Comparison of ENCODE assay signal across 8 cellular contexts in the genomic region with DNA sequence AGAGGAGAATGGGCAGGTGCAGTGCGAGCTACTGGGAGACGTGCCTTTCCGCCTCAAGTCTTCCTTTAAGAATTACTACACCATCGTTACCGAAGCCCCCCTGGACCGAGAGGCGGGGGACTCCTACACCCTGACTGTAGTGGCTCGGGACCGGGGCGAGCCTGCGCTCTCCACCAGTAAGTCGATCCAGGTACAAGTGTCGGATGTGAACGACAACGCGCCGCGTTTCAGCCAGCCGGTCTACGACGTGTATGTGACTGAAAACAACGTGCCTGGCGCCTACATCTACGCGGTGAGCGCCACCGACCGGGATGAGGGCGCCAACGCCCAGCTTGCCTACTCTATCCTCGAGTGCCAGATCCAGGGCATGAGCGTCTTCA. TPM values are rescaled to one million over a fixed set of nuclear protein-coding genes. Genes with fewer than 3 reads are reported as not detected.
DNase-seq lines count a peak whose midpoint lies in the region; ATAC-seq and TF ChIP-seq lines count a peak whose summit lies in the region.

No MANE protein-coding gene starts in this region.

- no peak overlapping the region for H2BK120ac ChIP-seq in H9 (ENCODE audit: low read depth, low read length, poor library complexity, severe bottlenecking)

- no peak overlapping the region for H3K23ac ChIP-seq in H9 (ENCODE audit: insufficient read length, low read depth, low read length)

- H3K79me1 ChIP-seq in H9 (ENCODE audit: insufficient read depth, low read depth, low read length, poor library complexity, severe bottlenecking): no peaks in the 10 kb centered on the region

- H2BK20ac ChIP-seq in H9 (ENCODE audit: low read depth, low read length, poor library complexity, severe bottlenecking): no peak overlapping the region

- H3K36me3 ChIP-seq in ectodermal cell (ENCODE audit: control insufficient read depth, insufficient read depth, low read length) (no peaks in the 10 kb centered on the region), neural progenitor cell (no peaks in the 10 kb centered on the region)

- H3K56ac ChIP-seq in H9 (ENCODE audit: insufficient read length, low read depth, low read length): no peak overlapping the region

- H3K18ac ChIP-seq in H9 (ENCODE audit: insufficient read length, low read depth, low read length): no peak overlapping the region

- H3K9me3 ChIP-seq in H9 (ENCODE audit: control insufficient read depth, low read depth, low read length): no peaks in the 10 kb centered on the region
- no peaks in the 10 kb centered on the region for H3K9me3 ChIP-seq in ectodermal cell (ENCODE audit: control insufficient read depth, low read length)
- H3K9me3 ChIP-seq in neural progenitor cell (ENCODE audit: low read depth): no peaks in the 10 kb centered on the region

- peaks cover 24% of the 10 kb centered on the region for H3F3A ChIP-seq in neural progenitor cell (ENCODE audit: low read depth)

- H4K91ac ChIP-seq in H9 (ENCODE audit: insufficient read length, low read depth, low read length): no peak overlapping the region

- CTCF ChIA-PET in AG04449 (lab: Yijun Ruan, JAX): interaction anchor here (1.8 kb wide), 1 partner anchor 8 kb away, joined by 5 read pairs; no protein-coding TSS in a partner anchor

- no peaks in the 10 kb centered on the region for H3K4me1 ChIP-seq in H9 (ENCODE audit: insufficient read depth, low read length)
- H3K4me1 ChIP-seq in ectodermal cell (ENCODE audit: control insufficient read depth, insufficient read depth, low read length): peaks cover 32% of the 10 kb centered on the region
- peaks cover 21% of the 10 kb centered on the region for H3K4me1 ChIP-seq in neural progenitor cell

- H3K9ac ChIP-seq in H9 (ENCODE audit: extremely low read depth, insufficient read length, low read length) (no peak overlapping the region), neural progenitor cell (no peak overlapping the region)

- H3T11ph ChIP-seq in H9 (ENCODE audit: low read length): no peak overlapping the region

- H4K8ac ChIP-seq in H9 (replicated peaks; ENCODE audit: insufficient read length, low read depth, low read length): no peak overlapping the region

- H3K4me2 ChIP-seq in H9 (ENCODE audit: insufficient read depth, insufficient read length, low read length) (peak overlapping the region; percentile 98), neural progenitor cell (peak overlapping the region; percentile 83)

- H3K27ac ChIP-seq in H9 (ENCODE audit: insufficient read length, low read depth, low read length) (no peak overlapping the region), ectodermal cell (ENCODE audit: insufficient read depth, low read depth, low read length, poor library complexity, severe bottlenecking) (no peak overlapping the region), neural progenitor cell (no peak overlapping the region)

- no peak overlapping the region for H2AK5ac ChIP-seq in H9 (ENCODE audit: insufficient read length, low read length)

- no peak for ATAC-seq in GM18858 (IDR thresholded peaks at IDR 0.05; ENCODE audit: unreplicated experiment)

- no peak overlapping the region for H2BK12ac ChIP-seq in H9 (ENCODE audit: insufficient read length, low read depth, low read length)

- H3K36me3 Mint-ChIP-seq in H9 (ENCODE audit: insufficient read depth in 1 of 3, low read depth in 3 of 3): peaks cover 0 to 6% (median 0%) of the 10 kb centered on the region in 3 experiments; a peak in 3 of 7 replicates
- no peaks in the 10 kb centered on the region for H3K36me3 Mint-ChIP-seq in neural progenitor cell

- peaks cover 64% of the 10 kb centered on the region for H3K23me2 ChIP-seq in H9 (ENCODE audit: insufficient read length, low read depth, low read length, poor library complexity, severe bottlenecking)

- H4K5ac ChIP-seq in H9 (ENCODE audit: insufficient read length, low read depth, low read length): no peak overlapping the region

- H3K4ac ChIP-seq in H9 (ENCODE audit: low read depth, low read length): no peak overlapping the region

- H3K4me1 Mint-ChIP-seq in H9 (peaks cover 57 to 59% of the 10 kb centered on the region in 2 experiments), neural progenitor cell (peaks cover 39% of the 10 kb centered on the region)

- H3K4me3 ChIP-seq in AG04449 (ENCODE audit: low read depth, low read length) (peak overlapping the region; percentile 38), ectodermal cell (ENCODE audit: insufficient read depth, low read depth, low read length) (peak overlapping the region; percentile 46), neural progenitor cell (peak overlapping the region; percentile 57)

- H3K4me3 Mint-ChIP-seq in H9 (peak overlapping the region; percentile 82 to 92), neural progenitor cell (peak overlapping the region; percentile 93)

- H3K27me3 Mint-ChIP-seq in H9 (ENCODE audit: low read depth): peaks cover 74% of the 10 kb centered on the region
- H3K27me3 Mint-ChIP-seq in neural progenitor cell (ENCODE audit: insufficient read depth, low read depth): peaks cover 39% of the 10 kb centered on the region

- H2AFZ ChIP-seq in H9 (ENCODE audit: low read length): no peak overlapping the region
- H2AFZ ChIP-seq in neural progenitor cell (replicated peaks): peak overlapping the region; percentile 84

- H3K79me2 ChIP-seq in H9 (ENCODE audit: insufficient read depth, low read length) (no peaks in the 10 kb centered on the region), neural progenitor cell (ENCODE audit: low read depth) (no peaks in the 10 kb centered on the region)

- no peak overlapping the region for H2BK5ac ChIP-seq in H9 (ENCODE audit: insufficient read length, low read length)

- DNase-seq in AG04449 (ENCODE audit: low read depth, low spot score) (no peak), H9 (no peak), neural progenitor cell (ENCODE audit: low spot score) (peak; percentile 67), NCI-H1436 treated with DMSO at 0.1 percent for 48 hours (lab: John Stamatoyannopoulos, UW) (no peak), DMS153 (lab: John Stamatoyannopoulos, UW) (no peak)
- no peak for DNase-seq in stimulated activated CD4-positive, alpha-beta T cell treated with anti-CD3 and anti-CD28 coated beads, Interleukin-2, amount 100 ng/mL, for 24 hours

- no CpG with 5 or more reads among the region's 32 CpGs for WGBS in H9 (ENCODE audit: extremely low coverage, insufficient read length, low lambda C conversion rate)
- WGBS in ectodermal cell, 2 experiments: 0 to 1% methylated on average over 32 of the region's 32 CpGs

- H3K9me3 Mint-ChIP-seq in H9 (peaks cover 0 to 6% of the 10 kb centered on the region in 2 experiments; a peak in 3 of 5 replicates), neural progenitor cell (no peaks in the 10 kb centered on the region)

- POLR2A ChIA-PET in AG04449 (lab: Yijun Ruan, JAX): no interaction called here

- TF ChIP-seq CTCF in AG04449 (IDR thresholded peaks at IDR 0.05; ENCODE audit: insufficient read depth, low read length, missing control alignments): no peak
- no peak for TF ChIP-seq CTCF in H9 (conservative IDR thresholded peaks at IDR 0.05)
- no peak for TF ChIP-seq CTCF in neural progenitor cell (IDR thresholded peaks at IDR 0.05)

- H4K20me1 ChIP-seq in H9 (ENCODE audit: control insufficient read depth, insufficient read depth, insufficient read length) (peaks cover 2% of the 10 kb centered on the region), neural progenitor cell (ENCODE audit: low read depth) (peaks cover 7% of the 10 kb centered on the region)

- H3K27me3 ChIP-seq in H9 (ENCODE audit: insufficient read depth, low read length) (peaks cover 38% of the 10 kb centered on the region; the same call in 1 of the 2 replicates), ectodermal cell (ENCODE audit: control insufficient read depth, insufficient read depth, low read length, poor library complexity, severe bottlenecking) (peaks cover 78% of the 10 kb centered on the region), neural progenitor cell (peaks cover 82% of the 10 kb centered on the region)

- H3K14ac ChIP-seq in H9 (ENCODE audit: insufficient read depth, low read length): no peak overlapping the region

- H2BK15ac ChIP-seq in H9 (ENCODE audit: low read depth, low read length): no peak overlapping the region

- H3K27ac Mint-ChIP-seq in H9 (no peak overlapping the region), neural progenitor cell (no peak overlapping the region)

RNA-seq across cellular contexts. Expression of gene PCDH10, which starts 2.2 kb away (rescaled TPM):
- 6.9 and 8.1 TPM in 2 replicates for total RNA-seq in H9 (2021)
- polyA plus RNA-seq in ectodermal cell (2013, experiment 1 of 4): 10.5 TPM
- 10.5 TPM for polyA plus RNA-seq in ectodermal cell (2013, experiment 2 of 4)
- 7.4 TPM for polyA plus RNA-seq in ectodermal cell (2013, experiment 3 of 4)
- 8.4 TPM for polyA plus RNA-seq in ectodermal cell (2013, experiment 4 of 4)
- 0.15 and 0.46 TPM in 2 replicates for total RNA-seq in neural progenitor cell (ENCODE audit: low replicate concordance)
